In the genomic region with DNA sequence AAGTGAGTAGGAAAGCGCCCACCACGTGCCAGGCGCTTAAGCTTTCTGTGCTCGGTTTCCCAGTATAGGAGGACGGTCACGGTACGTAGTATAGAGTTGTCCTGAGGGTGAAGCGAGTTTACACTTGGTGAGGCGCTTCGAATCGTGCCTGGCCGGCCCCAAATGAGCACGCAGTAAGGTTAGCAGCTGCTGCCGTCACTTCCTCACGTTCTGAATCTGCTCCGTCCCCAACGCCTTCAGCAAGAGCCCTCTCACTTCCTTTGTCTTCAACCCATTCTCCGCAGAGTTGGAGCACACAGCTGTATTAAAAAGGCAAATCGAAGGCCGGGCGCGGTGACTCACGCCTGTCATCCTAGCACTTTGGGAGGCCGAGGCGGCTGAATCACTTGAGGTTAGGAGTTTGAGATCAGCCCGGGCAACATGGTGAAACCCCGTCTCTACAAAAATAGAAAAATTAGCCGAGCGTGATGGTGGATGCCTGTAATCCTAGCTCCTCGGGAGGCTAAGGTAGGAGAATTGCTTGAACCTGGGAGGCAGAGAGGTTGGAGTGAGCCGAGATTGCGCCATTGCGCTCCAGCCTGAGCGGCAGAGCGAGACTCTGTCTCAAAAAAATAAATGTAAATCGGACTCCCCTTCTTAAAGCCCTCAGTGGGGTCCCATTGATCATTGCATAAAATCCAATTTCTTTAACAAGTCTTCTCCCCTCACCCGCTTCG, we compare ENCODE assay signal across 8 cellular contexts. TPM values are rescaled to one million over a fixed set of nuclear protein-coding genes. Genes with fewer than 3 reads are reported as not detected.
DNase-seq lines count a peak whose midpoint lies in the region; ATAC-seq lines count a peak whose summit lies in the region.

No MANE protein-coding gene starts in this region.

- peaks cover 18% of the 10 kb centered on the region for H3K4me1 ChIP-seq in SJSA1 (replicated peaks)

- H3K27ac Mint-ChIP-seq in IgD-negative memory B cell, result peak overlapping the region; percentile 91 to 98 (median 98)
- H3K27ac Mint-ChIP-seq in activated naive CD4-positive, alpha-beta T cell treated with anti-CD3 and anti-CD28 coated beads, Interleukin-2, amount 10 ng/mL, durations not matched to agents 7 days and 5 days, result peak overlapping the region; percentile 99

- H3K4me1 Mint-ChIP-seq in IgD-negative memory B cell, result peaks cover 17 to 36% (median 35%) of the 10 kb centered on the region in 3 donors
- peaks cover 70% of the 10 kb centered on the region for H3K4me1 Mint-ChIP-seq in activated naive CD4-positive, alpha-beta T cell treated with anti-CD3 and anti-CD28 coated beads, Interleukin-2, amount 10 ng/mL, durations not matched to agents 7 days and 5 days

- intact Hi-C loops in Right ventricle myocardium superior (cut with DNase I), result no loop called here
- intact Hi-C loops in posterior vena cava (cut with DNase I), result no loop called here

- H3K36me3 Mint-ChIP-seq in IgD-negative memory B cell, result peaks cover 5% of the 10 kb centered on the region
- H3K36me3 Mint-ChIP-seq in activated naive CD4-positive, alpha-beta T cell treated with anti-CD3 and anti-CD28 coated beads, Interleukin-2, amount 10 ng/mL, durations not matched to agents 7 days and 5 days, result peaks cover 42% of the 10 kb centered on the region

- peaks cover 28% of the 10 kb centered on the region for H3K36me3 ChIP-seq in SJSA1

- DNase-seq in DMS 273 (lab: John Stamatoyannopoulos, UW; ENCODE audit: unreplicated experiment) (peak; percentile 78), SJSA1 (ENCODE audit: low read depth in 1 of 2, low spot score in 2 of 2) (peak; percentile 88 to 91), Right ventricle myocardium superior (peak; percentile 62), posterior vena cava (ENCODE audit: low spot score) (peak; percentile 94), ureter (ENCODE audit: low spot score) (peak; percentile 65)
- peak; percentile 83 for DNase-seq in activated naive CD4-positive, alpha-beta T cell treated with anti-CD3 and anti-CD28 coated beads, Interleukin-2, amount 10 ng/mL, durations not matched to agents 7 days and 5 days

- H3K9me3 Mint-ChIP-seq in IgD-negative memory B cell, result no peaks in the 10 kb centered on the region
- no peaks in the 10 kb centered on the region for H3K9me3 Mint-ChIP-seq in activated naive CD4-positive, alpha-beta T cell treated with anti-CD3 and anti-CD28 coated beads, Interleukin-2, amount 10 ng/mL, durations not matched to agents 7 days and 5 days

- H3K27ac ChIP-seq in SJSA1, result peak overlapping the region; percentile 87

- H3K4me3 Mint-ChIP-seq in IgD-negative memory B cell, result peak overlapping the region; percentile 93 to 98 (median 98)
- peak overlapping the region; percentile 97 for H3K4me3 Mint-ChIP-seq in activated naive CD4-positive, alpha-beta T cell treated with anti-CD3 and anti-CD28 coated beads, Interleukin-2, amount 10 ng/mL, durations not matched to agents 7 days and 5 days

- CTCF ChIA-PET in activated naive CD4-positive, alpha-beta T cell treated with anti-CD3 and anti-CD28 coated beads, Interleukin-2, amount 10 ng/mL, durations not matched to agents 7 days and 5 days (lab: Charles Lee), result interaction anchor here (1.3 to 2.5 kb wide), 2 partner anchors 17 kb away, joined by 6 to 11 read pairs; no protein-coding TSS in a partner anchor

- H3K9me3 ChIP-seq in SJSA1 (replicated peaks), result no peaks in the 10 kb centered on the region

- ATAC-seq in GM21528 (IDR thresholded peaks at IDR 0.05; ENCODE audit: low FRiP score, unreplicated experiment), result peak; percentile 41
- peak; percentile 12 for ATAC-seq in Right ventricle myocardium superior (ENCODE audit: poor library complexity)

- H3K4me3 ChIP-seq in SJSA1, result peak overlapping the region; percentile 73

- H3K27me3 Mint-ChIP-seq in IgD-negative memory B cell, result no peaks in the 10 kb centered on the region
- H3K27me3 Mint-ChIP-seq in activated naive CD4-positive, alpha-beta T cell treated with anti-CD3 and anti-CD28 coated beads, Interleukin-2, amount 10 ng/mL, durations not matched to agents 7 days and 5 days, result peaks cover 3% of the 10 kb centered on the region

- H3K27me3 ChIP-seq in SJSA1 (replicated peaks), result no peaks in the 10 kb centered on the region

RNA-seq across cellular contexts. Expression of a gene that starts 0.7 kb away (rescaled TPM):
- 32.1 TPM for polyA plus RNA-seq in IgD-negative memory B cell
- 36.4 and 58.5 TPM in 2 replicates for total RNA-seq in SJSA1 (2014; rRNA removed; shearing (Covaris generic))
- total RNA-seq in Right ventricle myocardium superior, result 2.8 TPM
- total RNA-seq in posterior vena cava, result 10 to 100 TPM in 1 of 2 donors, 1 to 10 TPM in 1; 8.2 to 11.5 TPM
- 18.9 TPM for total RNA-seq in ureter

RNA-seq across cellular contexts. Expression of a gene that starts 1.9 kb away (rescaled TPM):
- 7.8 TPM for polyA plus RNA-seq in IgD-negative memory B cell
- 5.7 and 12.3 TPM in 2 replicates for total RNA-seq in SJSA1 (2014; rRNA removed; shearing (Covaris generic))
- total RNA-seq in Right ventricle myocardium superior (3.3 TPM), posterior vena cava (1 to 10 TPM; 4.8 to 6.1 TPM), ureter (7.1 TPM)

Comparison
In these comparisons a context has a peak if more than half of its experiments do, and no peak if none do; other contexts are left out.
1. Peak in every context shown above with its lines: DNase-seq, ATAC-seq, H3K4me3 ChIP-seq and H3K27ac ChIP-seq.